26 cellular contexts compared by ENCODE assay signal in genomic region chr10:11089272-11089671, GRCh38.
"Had no signal": no experiment of that assay in that cellular context is flagged by ENCODE, and none has a peak within 500 bp of the region (broad histone marks: within the 10 kb centered on the region; RNA-seq: fewer than 3 reads in every experiment).

No MANE protein-coding gene starts in this region.

- H3K27ac ChIP-seq: brain microvascular endothelial cell, esophagus muscularis mucosa, foreskin keratinocyte, gastrocnemius medialis, heart left ventricle, VCaP had no signal

- DNase-seq: activated CD4-positive, alpha-beta memory T cell treated with anti-CD3 and anti-CD28 coated beads for 36 hours; activated CD4-positive, alpha-beta T cell treated with anti-CD3 and anti-CD28 coated beads for 1 hour; activated CD4-positive, alpha-beta T cell treated with anti-CD3 and anti-CD28 coated beads, Interleukin-2, amount 10 ng/mL, durations not matched to agents 24 days and 14 days; activated CD8-positive, alpha-beta memory T cell treated with anti-CD3 and anti-CD28 coated beads, Interleukin-2, amount 10 ng/mL, durations not matched to agents 7 days and 5 days; activated CD8-positive, alpha-beta memory T cell treated with anti-CD3 and anti-CD28 coated beads, Interleukin-2, amount 50 U/mL, for 4 hours; activated CD8-positive, alpha-beta T cell treated with anti-CD3 and anti-CD28 coated beads, Interleukin-2, amount 10 ng/mL, durations not matched to agents 7 days and 5 days; activated effector memory CD4-positive, alpha-beta T cell treated with Interleukin-2 at 50 U/mL for 16 hours; activated gamma-delta T cell treated with Interleukin-2 at 50 U/mL for 16 hours; activated naive CD4-positive, alpha-beta T cell treated with anti-CD3 and anti-CD28 coated beads, Interleukin-2, amount 50 U/mL, for 16 hours; activated naive CD4-positive, alpha-beta T cell treated with Interleukin-2 at 50 U/mL for 16 hours; activated T-cell treated with anti-CD3 and anti-CD28 coated beads, Interleukin-2, amount 50 U/mL, for 24 hours; amniotic stem cell; brain microvascular endothelial cell; cortex of kidney; dermis blood vessel endothelial cell; effector CD4-positive, alpha-beta T cell; effector memory CD8-positive, alpha-beta T cell; erythroblast; foreskin keratinocyte; gastrocnemius medialis; glutamatergic neuron; heart left ventricle had no signal

- H3K9me3 ChIP-seq: esophagus muscularis mucosa, gastrocnemius medialis, heart left ventricle had no signal

- ATAC-seq: activated CD8-positive, alpha-beta memory T cell treated with anti-CD3 and anti-CD28 coated beads, Interleukin-2, amount 10 ng/mL, durations not matched to agents 7 days and 5 days; activated CD8-positive, alpha-beta T cell treated with anti-CD3 and anti-CD28 coated beads, Interleukin-2, amount 10 ng/mL, durations not matched to agents 7 days and 5 days; activated T-helper 17 cell treated with anti-CD3 and anti-CD28 coated beads, Interleukin-2, amount 50 U/mL, for 72 hours; effector memory CD8-positive, alpha-beta T cell; foreskin keratinocyte; heart left ventricle; WTC11 had no signal

- H3K4me3 ChIP-seq: esophagus muscularis mucosa, gastrocnemius medialis, heart left ventricle had no signal

- H3K27me3 ChIP-seq: brain microvascular endothelial cell, esophagus muscularis mucosa, foreskin keratinocyte, gastrocnemius medialis, heart left ventricle had no signal

- H3K4me1 ChIP-seq: foreskin keratinocyte had no signal
